Comparison of ENCODE assay signal across 1 cellular context in the genomic region with DNA sequence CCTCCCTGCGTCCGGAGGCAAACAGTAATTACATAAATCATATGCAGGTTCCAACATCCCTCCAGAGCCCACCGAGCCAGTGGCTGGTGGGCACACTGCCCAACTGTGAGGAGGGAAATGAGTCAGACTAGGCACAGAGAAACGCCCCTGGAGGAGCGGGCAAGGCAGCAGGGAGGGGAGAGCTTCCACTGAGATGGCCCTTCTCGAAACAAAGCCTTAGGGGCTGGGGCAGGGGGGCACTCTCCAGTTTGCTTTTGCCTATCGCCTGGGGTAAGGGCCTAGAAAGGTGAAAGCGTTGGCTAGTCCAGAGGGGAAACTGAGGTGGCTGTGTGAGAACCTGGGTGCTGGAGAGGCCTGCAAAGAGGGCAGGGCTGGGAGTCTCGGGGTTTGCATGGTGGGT.
TF ChIP-seq lines count a peak whose summit lies in the region.

No MANE protein-coding gene starts in this region.

TF ChIP-seq in GM23338, 12 proteins besides CTCF, POLR2A, EP300 and RAD21 (continued from another document):
- TF ChIP-seq, protein P1, sequence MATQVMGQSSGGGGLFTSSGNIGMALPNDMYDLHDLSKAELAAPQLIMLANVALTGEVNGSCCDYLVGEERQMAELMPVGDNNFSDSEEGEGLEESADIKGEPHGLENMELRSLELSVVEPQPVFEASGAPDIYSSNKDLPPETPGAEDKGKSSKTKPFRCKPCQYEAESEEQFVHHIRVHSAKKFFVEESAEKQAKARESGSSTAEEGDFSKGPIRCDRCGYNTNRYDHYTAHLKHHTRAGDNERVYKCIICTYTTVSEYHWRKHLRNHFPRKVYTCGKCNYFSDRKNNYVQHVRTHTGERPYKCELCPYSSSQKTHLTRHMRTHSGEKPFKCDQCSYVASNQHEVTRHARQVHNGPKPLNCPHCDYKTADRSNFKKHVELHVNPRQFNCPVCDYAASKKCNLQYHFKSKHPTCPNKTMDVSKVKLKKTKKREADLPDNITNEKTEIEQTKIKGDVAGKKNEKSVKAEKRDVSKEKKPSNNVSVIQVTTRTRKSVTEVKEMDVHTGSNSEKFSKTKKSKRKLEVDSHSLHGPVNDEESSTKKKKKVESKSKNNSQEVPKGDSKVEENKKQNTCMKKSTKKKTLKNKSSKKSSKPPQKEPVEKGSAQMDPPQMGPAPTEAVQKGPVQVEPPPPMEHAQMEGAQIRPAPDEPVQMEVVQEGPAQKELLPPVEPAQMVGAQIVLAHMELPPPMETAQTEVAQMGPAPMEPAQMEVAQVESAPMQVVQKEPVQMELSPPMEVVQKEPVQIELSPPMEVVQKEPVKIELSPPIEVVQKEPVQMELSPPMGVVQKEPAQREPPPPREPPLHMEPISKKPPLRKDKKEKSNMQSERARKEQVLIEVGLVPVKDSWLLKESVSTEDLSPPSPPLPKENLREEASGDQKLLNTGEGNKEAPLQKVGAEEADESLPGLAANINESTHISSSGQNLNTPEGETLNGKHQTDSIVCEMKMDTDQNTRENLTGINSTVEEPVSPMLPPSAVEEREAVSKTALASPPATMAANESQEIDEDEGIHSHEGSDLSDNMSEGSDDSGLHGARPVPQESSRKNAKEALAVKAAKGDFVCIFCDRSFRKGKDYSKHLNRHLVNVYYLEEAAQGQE (IDR thresholded peaks at IDR 0.05; ENCODE audit: unreplicated experiment): no peak
- TF ChIP-seq STAT1 (IDR thresholded peaks at IDR 0.05; ENCODE audit: unreplicated experiment): no peak
- TF ChIP-seq ZNF331 (CRISPR knock-in tag; IDR thresholded peaks at IDR 0.05; ENCODE audit: low read depth): no peak
- TF ChIP-seq EZH2phosphoT487 (IDR thresholded peaks at IDR 0.05; ENCODE audit: unreplicated experiment): no peak
- TF ChIP-seq CREB1 (CRISPR knock-in tag; IDR thresholded peaks at IDR 0.05; ENCODE audit: low read depth): no peak
- no peak for TF ChIP-seq JUNB (IDR thresholded peaks at IDR 0.05; ENCODE audit: unreplicated experiment)
